ENCODE assay signal across 8 cellular contexts in genomic region chr1:38474738-38475623, GRCh38.
DNase-seq lines count a peak whose midpoint lies in the region; ATAC-seq lines count a peak whose summit lies in the region.

No MANE protein-coding gene starts in this region.

- H3K36me3 ChIP-seq in aorta (ENCODE audit: control insufficient read depth in 1 of 2, insufficient read depth in 2 of 2, low read length in 1 of 2): no peaks in the 10 kb centered on the region

- H3K4me3 ChIP-seq in aorta (ENCODE audit: low read length in 2 of 2): no peak overlapping the region

- no peaks in the 10 kb centered on the region for H3K27me3 ChIP-seq in aorta (ENCODE audit: control insufficient read depth in 1 of 2, insufficient read depth in 2 of 2, low read length in 1 of 2)

- intact Hi-C loops in aorta (cut with DNase I): no loop called here

- no peaks in the 10 kb centered on the region for H3K36me3 Mint-ChIP-seq in activated T-cell treated with anti-CD3 and anti-CD28 coated beads, Interleukin-2, amount 50 U/mL, for 4 hours (ENCODE audit: insufficient read depth)
- H3K36me3 Mint-ChIP-seq in activated naive CD8-positive, alpha-beta T cell treated with anti-CD3 and anti-CD28 coated beads, Interleukin-2, amount 50 U/mL, for 24 hours (ENCODE audit: low read depth): peaks cover 2% of the 10 kb centered on the region

- no peak for DNase-seq in activated T-cell treated with anti-CD3 and anti-CD28 coated beads, Interleukin-2, amount 50 U/mL, for 4 hours
- no peak for DNase-seq in activated T-cell treated with anti-CD3 and anti-CD28 coated beads, Interleukin-2, amount 50 U/mL, for 48 hours
- no peak for DNase-seq in activated naive CD8-positive, alpha-beta T cell treated with anti-CD3 and anti-CD28 coated beads, Interleukin-2, amount 50 U/mL, for 24 hours
- no peak for DNase-seq in stimulated activated naive CD8-positive, alpha-beta T cell treated with anti-CD3 and anti-CD28 coated beads, Interleukin-15, amount 100 ng/mL, for 72 hours
- DNase-seq in HCEC 1CT (no peak), cerebellar nuclear complex (lab: John Stamatoyannopoulos, UW) (no peak), aorta (no peak)

- H3K9me3 ChIP-seq in aorta (ENCODE audit: control insufficient read depth, low read length): no peaks in the 10 kb centered on the region

- peaks cover 9% of the 10 kb centered on the region for H3K4me1 Mint-ChIP-seq in activated T-cell treated with anti-CD3 and anti-CD28 coated beads, Interleukin-2, amount 50 U/mL, for 4 hours (ENCODE audit: low read depth)
- H3K4me1 Mint-ChIP-seq in activated naive CD8-positive, alpha-beta T cell treated with anti-CD3 and anti-CD28 coated beads, Interleukin-2, amount 50 U/mL, for 24 hours: peaks cover 10% of the 10 kb centered on the region
- H3K4me1 Mint-ChIP-seq in stimulated activated naive CD8-positive, alpha-beta T cell treated with anti-CD3 and anti-CD28 coated beads, Interleukin-15, amount 100 ng/mL, for 72 hours: peaks cover 21% of the 10 kb centered on the region

- H3K27ac Mint-ChIP-seq in activated naive CD8-positive, alpha-beta T cell treated with anti-CD3 and anti-CD28 coated beads, Interleukin-2, amount 50 U/mL, for 24 hours: peak overlapping the region; percentile 45
- no peak overlapping the region for H3K27ac Mint-ChIP-seq in stimulated activated naive CD8-positive, alpha-beta T cell treated with anti-CD3 and anti-CD28 coated beads, Interleukin-15, amount 100 ng/mL, for 72 hours

- H3K4me3 Mint-ChIP-seq in activated T-cell treated with anti-CD3 and anti-CD28 coated beads, Interleukin-2, amount 50 U/mL, for 4 hours: peak overlapping the region; percentile 37
- peak overlapping the region; percentile 54 for H3K4me3 Mint-ChIP-seq in activated naive CD8-positive, alpha-beta T cell treated with anti-CD3 and anti-CD28 coated beads, Interleukin-2, amount 50 U/mL, for 24 hours
- H3K4me3 Mint-ChIP-seq in stimulated activated naive CD8-positive, alpha-beta T cell treated with anti-CD3 and anti-CD28 coated beads, Interleukin-15, amount 100 ng/mL, for 72 hours: peak overlapping the region; percentile 48 to 55

- H3K4me1 ChIP-seq in aorta (ENCODE audit: control insufficient read depth in 1 of 2, insufficient read depth in 2 of 2, low read length in 2 of 2): no peaks in the 10 kb centered on the region

- ATAC-seq in activated T-cell treated with anti-CD3 and anti-CD28 coated beads, Interleukin-2, amount 50 U/mL, for 4 hours: peak in 1 of 2 donors; percentile 53
- ATAC-seq in HG03039 (IDR thresholded peaks at IDR 0.05; ENCODE audit: unreplicated experiment) (peak; percentile 72), aorta (ENCODE audit: low FRiP score) (no peak)
- ATAC-seq in activated naive CD8-positive, alpha-beta T cell treated with anti-CD3 and anti-CD28 coated beads, Interleukin-2, amount 50 U/mL, for 24 hours: peak; percentile 49
- peak; percentile 45 for ATAC-seq in stimulated activated naive CD8-positive, alpha-beta T cell treated with anti-CD3 and anti-CD28 coated beads, Interleukin-15, amount 100 ng/mL, for 72 hours

- peaks cover 55% of the 10 kb centered on the region for H3K27me3 Mint-ChIP-seq in activated T-cell treated with anti-CD3 and anti-CD28 coated beads, Interleukin-2, amount 50 U/mL, for 4 hours (ENCODE audit: low read depth)
- H3K27me3 Mint-ChIP-seq in activated naive CD8-positive, alpha-beta T cell treated with anti-CD3 and anti-CD28 coated beads, Interleukin-2, amount 50 U/mL, for 24 hours: peaks cover 60% of the 10 kb centered on the region
- H3K27me3 Mint-ChIP-seq in stimulated activated naive CD8-positive, alpha-beta T cell treated with anti-CD3 and anti-CD28 coated beads, Interleukin-15, amount 100 ng/mL, for 72 hours: peaks cover 76% of the 10 kb centered on the region

- WGBS in aorta, 2 donors: 44 to 49% methylated on average over 18 of the region's 18 CpGs

- no peak overlapping the region for H3K27ac ChIP-seq in aorta (ENCODE audit: low read depth in 1 of 2, low read length in 2 of 2)

- H3K9me3 Mint-ChIP-seq in activated T-cell treated with anti-CD3 and anti-CD28 coated beads, Interleukin-2, amount 50 U/mL, for 4 hours: peaks cover 13% of the 10 kb centered on the region
- H3K9me3 Mint-ChIP-seq in activated naive CD8-positive, alpha-beta T cell treated with anti-CD3 and anti-CD28 coated beads, Interleukin-2, amount 50 U/mL, for 24 hours: peaks cover 14% of the 10 kb centered on the region
- H3K9me3 Mint-ChIP-seq in stimulated activated naive CD8-positive, alpha-beta T cell treated with anti-CD3 and anti-CD28 coated beads, Interleukin-15, amount 100 ng/mL, for 72 hours: peaks cover 7 to 10% of the 10 kb centered on the region in 2 donors
